In the genomic region with DNA sequence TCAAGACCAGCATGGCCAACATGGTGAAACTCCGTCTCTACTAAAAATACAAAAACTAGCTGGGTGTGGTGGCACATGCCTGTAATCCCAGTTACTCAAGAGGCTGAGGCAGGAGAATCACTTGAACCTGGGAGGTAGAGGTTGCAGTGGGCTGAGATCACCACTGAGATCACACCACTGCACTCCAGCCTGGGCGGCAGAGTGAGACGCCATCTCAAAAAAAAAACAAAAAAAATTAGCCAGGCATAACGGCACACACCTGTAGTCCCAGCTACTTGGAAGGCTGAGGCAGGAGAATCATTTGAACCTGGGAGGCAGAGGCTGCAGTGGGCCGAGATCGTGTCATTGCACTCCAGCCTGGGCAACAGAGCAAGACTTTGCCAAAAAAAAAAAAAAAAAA, we compare ENCODE assay signal across 1 cellular context. TPM values are rescaled to one million over a fixed set of nuclear protein-coding genes. Genes with fewer than 3 reads are reported as not detected.
"Had no signal": no experiment of that assay in that cellular context is flagged by ENCODE, and none has a peak within 500 bp of the region (broad histone marks: within the 10 kb centered on the region; RNA-seq: fewer than 3 reads in every experiment).

No MANE protein-coding gene starts in this region.

RNA-seq across cellular contexts. Expression of a gene that starts 31.0 kb away (rescaled TPM):
- total RNA-seq: OCI-LY7 had no signal
